Comparison of ENCODE assay signal across 14 cellular contexts in the genomic region with DNA sequence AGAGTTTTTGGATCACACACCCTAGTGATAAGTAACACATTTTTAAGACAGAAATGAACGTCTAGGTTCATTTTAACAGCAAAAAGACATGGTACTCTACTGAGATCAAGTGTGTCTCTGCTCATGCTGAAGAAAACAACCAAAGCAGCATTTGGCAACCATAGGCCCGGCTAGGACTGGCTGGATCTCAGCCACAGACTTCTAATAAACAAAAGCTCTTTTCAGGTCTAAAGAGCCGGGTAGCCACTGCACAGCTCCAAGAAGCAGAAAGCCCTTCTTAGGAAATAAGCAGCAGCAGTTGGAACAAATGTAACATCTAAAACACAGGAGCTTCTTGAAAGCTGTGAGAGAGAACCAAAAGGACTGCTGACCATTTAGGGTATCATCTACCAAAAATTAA. TPM values are rescaled to one million over a fixed set of nuclear protein-coding genes. Genes with fewer than 3 reads are reported as not detected.
DNase-seq lines count a peak whose midpoint lies in the region; ATAC-seq and TF ChIP-seq lines count a peak whose summit lies in the region.
"Had no signal": no experiment of that assay in that cellular context is flagged by ENCODE, and none has a peak within 500 bp of the region (broad histone marks: within the 10 kb centered on the region; RNA-seq: fewer than 3 reads in every experiment).

No MANE protein-coding gene starts in this region.

- peaks cover 38% of the 10 kb centered on the region for H3K36me3 Mint-ChIP-seq in Calu3 (ENCODE audit: insufficient read depth, unreplicated experiment)
- H3K36me3 Mint-ChIP-seq in stimulated activated memory B cell treated with anti-CD40 and anti-IgM and Interleukin-4, amounts not matched to agents 10 μg/mL and 1 μg/mL and 100 μg/mL, for 72 hours = peaks cover 13% of the 10 kb centered on the region

- no peaks in the 10 kb centered on the region for H3K9me2 ChIP-seq in hepatocyte (replicated peaks; ENCODE audit: insufficient read depth)

- no peak for ATAC-seq in stimulated activated memory B cell treated with anti-CD40 and anti-IgM and Interleukin-4, amounts not matched to agents 10 μg/mL and 1 μg/mL and 100 μg/mL, for 72 hours

- H3K27ac Mint-ChIP-seq in Calu3 (ENCODE audit: unreplicated experiment) = no peak overlapping the region
- no peak overlapping the region for H3K27ac Mint-ChIP-seq in stimulated activated memory B cell treated with anti-CD40 and anti-IgM and Interleukin-4, amounts not matched to agents 10 μg/mL and 1 μg/mL and 100 μg/mL, for 72 hours
- H3K27ac Mint-ChIP-seq: activated CD4-positive, alpha-beta memory T cell treated with anti-CD3 and anti-CD28 coated beads for 36 hours; CD4-positive, alpha-beta T cell had no signal

- no peak overlapping the region for H2AFZ ChIP-seq in hepatocyte

- H3K9me3 Mint-ChIP-seq in Calu3 (ENCODE audit: low read depth, unreplicated experiment) = no peaks in the 10 kb centered on the region
- H3K9me3 Mint-ChIP-seq in stimulated activated memory B cell treated with anti-CD40 and anti-IgM and Interleukin-4, amounts not matched to agents 10 μg/mL and 1 μg/mL and 100 μg/mL, for 72 hours = no peaks in the 10 kb centered on the region
- H3K9me3 Mint-ChIP-seq: activated CD4-positive, alpha-beta memory T cell treated with anti-CD3 and anti-CD28 coated beads for 36 hours; CD4-positive, alpha-beta T cell; central memory CD8-positive, alpha-beta T cell had no signal

- DNase-seq in GM03348 (ENCODE audit: low spot score) = peak; percentile 20
- DNase-seq in caudate nucleus (lab: John Stamatoyannopoulos, UW) = peak in 46 of 61 donors; percentile 9 to 84 (median 52)
- no peak for DNase-seq in hepatocyte (ENCODE audit: low spot score)
- peak; percentile 59 for DNase-seq in retinal pigment epithelial cell (ENCODE audit: low read depth)
- DNase-seq in Calu3 = no peak
- no peak for DNase-seq in AML-193 (lab: John Stamatoyannopoulos, UW)
- no peak for DNase-seq in central memory CD4-positive, alpha-beta T cell
- DNase-seq: activated CD4-positive, alpha-beta memory T cell treated with anti-CD3 and anti-CD28 coated beads for 36 hours; CD4-positive, alpha-beta T cell; NCI-H187; stimulated activated CD4-positive, alpha-beta T cell treated with anti-CD3 and anti-CD28 coated beads, Interleukin-4, amount 100 ng/mL, for 4 hours had no signal

- H3K9me3 ChIP-seq in hepatocyte (ENCODE audit: low read depth) = no peaks in the 10 kb centered on the region

- H3K4me1 Mint-ChIP-seq in Calu3 (ENCODE audit: low read depth, unreplicated experiment) = peaks cover 10% of the 10 kb centered on the region
- H3K4me1 Mint-ChIP-seq in stimulated activated memory B cell treated with anti-CD40 and anti-IgM and Interleukin-4, amounts not matched to agents 10 μg/mL and 1 μg/mL and 100 μg/mL, for 72 hours = peaks cover 31% of the 10 kb centered on the region

- H3K27me3 ChIP-seq in hepatocyte = no peaks in the 10 kb centered on the region

- peak overlapping the region; percentile 3 for H3K4me2 ChIP-seq in hepatocyte

- H3K27ac ChIP-seq in caudate nucleus (ENCODE audit: low read depth, low read length) = peak overlapping the region; percentile 97
- peak overlapping the region; percentile 61 for H3K27ac ChIP-seq in hepatocyte

- H3K4me3 ChIP-seq in hepatocyte (no peak overlapping the region), retinal pigment epithelial cell (ENCODE audit: low read length) (no peak overlapping the region)
- H3K4me3 ChIP-seq: lung had no signal

- H4K20me1 ChIP-seq in hepatocyte (ENCODE audit: insufficient read depth, poor library complexity, severe bottlenecking) = no peaks in the 10 kb centered on the region

- BruUV-seq in Calu3 (replicated peaks; lab: Mats Ljungman, UMichigan) = no TSS peak

- no peaks in the 10 kb centered on the region for H3K27me3 Mint-ChIP-seq in Calu3 (ENCODE audit: unreplicated experiment)
- H3K27me3 Mint-ChIP-seq in stimulated activated memory B cell treated with anti-CD40 and anti-IgM and Interleukin-4, amounts not matched to agents 10 μg/mL and 1 μg/mL and 100 μg/mL, for 72 hours = no peaks in the 10 kb centered on the region
- H3K27me3 Mint-ChIP-seq: activated CD4-positive, alpha-beta memory T cell treated with anti-CD3 and anti-CD28 coated beads for 36 hours; CD4-positive, alpha-beta T cell; central memory CD8-positive, alpha-beta T cell had no signal

- CTCF ChIA-PET in Calu3 (lab: Charles Lee) = interaction anchor here (0.7 kb wide), 1 partner anchor 128 kb away, joined by 3 read pairs; no protein-coding TSS in a partner anchor

- no peaks in the 10 kb centered on the region for H3K36me3 ChIP-seq in hepatocyte (replicated peaks; ENCODE audit: insufficient read depth, low read depth)

- 54% methylated on average over 3 of the region's 3 CpGs for WGBS in hepatocyte (ENCODE audit: low lambda C conversion rate, missing lambda C conversion rate)

- no peak for TF ChIP-seq CTCF in hepatocyte (IDR thresholded peaks at IDR 0.05; ENCODE audit: poor library complexity)
- no peak for TF ChIP-seq CTCF in retinal pigment epithelial cell (conservative IDR thresholded peaks at IDR 0.05; ENCODE audit: low read depth, low read length)
- no peak for TF ChIP-seq CTCF in Calu3 (IDR thresholded peaks at IDR 0.05; ENCODE audit: unreplicated experiment)

- H3K79me2 ChIP-seq in hepatocyte = peaks cover 38% of the 10 kb centered on the region

- no peak overlapping the region for H3K4me3 Mint-ChIP-seq in Calu3 (ENCODE audit: low read depth, unreplicated experiment)
- no peak overlapping the region for H3K4me3 Mint-ChIP-seq in stimulated activated memory B cell treated with anti-CD40 and anti-IgM and Interleukin-4, amounts not matched to agents 10 μg/mL and 1 μg/mL and 100 μg/mL, for 72 hours
- H3K4me3 Mint-ChIP-seq: activated CD4-positive, alpha-beta memory T cell treated with anti-CD3 and anti-CD28 coated beads for 36 hours; CD4-positive, alpha-beta T cell; central memory CD8-positive, alpha-beta T cell had no signal

- intact Hi-C loops in Calu3 (cut with micrococcal nuclease; ENCODE audit: unreplicated experiment) = loop anchor here (1.0 kb wide), 1 partner anchor 128 kb away; no protein-coding TSS in a partner anchor

- peaks cover 26% of the 10 kb centered on the region for H3K4me1 ChIP-seq in hepatocyte (ENCODE audit: insufficient read depth)

RNA-seq across cellular contexts. Expression of a gene that starts 37.7 kb away (rescaled TPM):
- total RNA-seq in hepatocyte = 28.2 and 38.7 TPM in 2 replicates
- 49.3 and 65.3 TPM in 2 replicates for polyA plus RNA-seq in hepatocyte
- total RNA-seq in Calu3 (2022) = 136 and 154 TPM in 2 replicates

Comparison
In these comparisons a context has a peak if more than half of its experiments do, and no peak if none do; other contexts are left out.
1. DNase-seq: peak in GM03348 (single experiment), caudate nucleus (46 of 61) and retinal pigment epithelial cell (single experiment); none in hepatocyte (single experiment), Calu3 (single experiment), AML-193 (0 of 2) and central memory CD4-positive, alpha-beta T cell (single experiment).